Comparison of ENCODE assay signal across 8 cellular contexts in the genomic region with DNA sequence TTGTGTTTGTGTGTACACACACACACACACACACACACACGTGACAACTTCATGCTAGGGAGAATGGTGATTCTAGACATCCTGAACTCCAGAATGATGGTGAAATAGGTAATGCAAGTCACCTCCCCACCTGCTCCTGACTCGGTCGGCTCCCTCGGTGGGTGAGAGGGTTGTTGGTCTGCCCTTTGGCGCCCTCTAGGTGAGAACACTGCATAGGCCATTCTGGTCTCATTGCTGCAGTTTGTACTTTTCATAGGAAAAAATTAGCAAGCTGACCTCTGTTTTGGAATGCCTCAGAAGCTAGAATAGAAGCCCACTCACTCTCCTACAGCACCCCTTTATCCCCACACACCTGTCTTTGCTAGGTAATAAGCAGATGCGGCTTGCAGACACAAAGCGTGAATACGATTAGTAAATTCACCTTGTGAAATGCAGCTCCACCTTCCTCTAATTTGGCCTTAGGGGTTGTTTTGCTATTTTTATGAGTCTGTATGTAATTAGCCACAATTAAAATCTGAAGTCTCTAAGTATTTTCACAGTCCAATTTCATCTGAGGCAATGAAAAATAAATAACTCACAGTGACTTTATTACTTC.
DNase-seq lines count a peak whose midpoint lies in the region; ATAC-seq and TF ChIP-seq lines count a peak whose summit lies in the region.

No MANE protein-coding gene starts in this region.

- no peaks in the 10 kb centered on the region for H3K4me1 ChIP-seq in thoracic aorta (ENCODE audit: control insufficient read depth in 1 of 2, low read depth in 2 of 2)

- CTCF ChIA-PET in CD4-positive, alpha-beta T cell (lab: Charles Lee): no interaction called here
- CTCF ChIA-PET in activated CD4-positive, alpha-beta memory T cell treated with anti-CD3 and anti-CD28 coated beads for 36 hours (lab: Charles Lee): interaction anchor here (0.6 to 2.5 kb wide), 10 partner anchors 13 to 426 kb away, joined by 3 to 13 read pairs (median 3); no protein-coding TSS in a partner anchor

- H3K27ac ChIP-seq in CD4-positive, alpha-beta T cell (ENCODE audit: low read depth, low read length): no peak overlapping the region
- H3K27ac ChIP-seq in thoracic aorta: no peak overlapping the region

- H3K9me3 Mint-ChIP-seq in CD4-positive, alpha-beta T cell: no peaks in the 10 kb centered on the region
- H3K9me3 Mint-ChIP-seq in activated CD4-positive, alpha-beta memory T cell treated with anti-CD3 and anti-CD28 coated beads for 36 hours: no peaks in the 10 kb centered on the region
- no peaks in the 10 kb centered on the region for H3K9me3 Mint-ChIP-seq in naive thymus-derived CD8-positive, alpha-beta T cell

- peak; percentile 41 for ATAC-seq in CD4-positive, alpha-beta T cell (ENCODE audit: poor library complexity)
- peak; percentile 70 for ATAC-seq in HG02885 (IDR thresholded peaks at IDR 0.05; ENCODE audit: poor library complexity, unreplicated experiment)
- ATAC-seq in naive thymus-derived CD8-positive, alpha-beta T cell: peak; percentile 46 to 63
- ATAC-seq in thoracic aorta (ENCODE audit: insufficient number of reproducible peaks, low FRiP score, low read depth): no peak

- POLR2A ChIA-PET in CD4-positive, alpha-beta T cell (lab: Charles Lee): no interaction called here
- POLR2A ChIA-PET in activated CD4-positive, alpha-beta memory T cell treated with anti-CD3 and anti-CD28 coated beads for 36 hours (lab: Charles Lee): no interaction called here
- POLR2A ChIA-PET in naive thymus-derived CD8-positive, alpha-beta T cell (lab: Charles Lee): no interaction called here

- H3K4me1 Mint-ChIP-seq in CD4-positive, alpha-beta T cell (ENCODE audit: low read depth): no peaks in the 10 kb centered on the region
- H3K4me1 Mint-ChIP-seq in activated CD4-positive, alpha-beta memory T cell treated with anti-CD3 and anti-CD28 coated beads for 36 hours (ENCODE audit: low read depth): no peaks in the 10 kb centered on the region
- no peaks in the 10 kb centered on the region for H3K4me1 Mint-ChIP-seq in naive thymus-derived CD8-positive, alpha-beta T cell

- H3K4me3 Mint-ChIP-seq in CD4-positive, alpha-beta T cell: no peak overlapping the region
- no peak overlapping the region for H3K4me3 Mint-ChIP-seq in activated CD4-positive, alpha-beta memory T cell treated with anti-CD3 and anti-CD28 coated beads for 36 hours
- H3K4me3 Mint-ChIP-seq in naive thymus-derived CD8-positive, alpha-beta T cell: no peak overlapping the region

- no peaks in the 10 kb centered on the region for H3K36me3 Mint-ChIP-seq in CD4-positive, alpha-beta T cell (ENCODE audit: low read depth)
- no peaks in the 10 kb centered on the region for H3K36me3 Mint-ChIP-seq in activated CD4-positive, alpha-beta memory T cell treated with anti-CD3 and anti-CD28 coated beads for 36 hours
- no peaks in the 10 kb centered on the region for H3K36me3 Mint-ChIP-seq in naive thymus-derived CD8-positive, alpha-beta T cell

- peaks cover 39% of the 10 kb centered on the region for H3K27me3 Mint-ChIP-seq in CD4-positive, alpha-beta T cell
- H3K27me3 Mint-ChIP-seq in activated CD4-positive, alpha-beta memory T cell treated with anti-CD3 and anti-CD28 coated beads for 36 hours: peaks cover 2% of the 10 kb centered on the region
- peaks cover 10 to 54% (median 23%) of the 10 kb centered on the region in 5 donors for H3K27me3 Mint-ChIP-seq in naive thymus-derived CD8-positive, alpha-beta T cell

- H3K4me3 ChIP-seq in epithelial cell of proximal tubule (ENCODE audit: low read depth, low read length) (no peak overlapping the region), thoracic aorta (no peak overlapping the region)

- DNase-seq in CD4-positive, alpha-beta T cell: peak; percentile 2 to 44 (median 18)
- DNase-seq in NCI-H526 (lab: John Stamatoyannopoulos, UW) (peak; percentile 22 to 84), epithelial cell of proximal tubule (ENCODE audit: low read depth) (peak; percentile 7), thoracic aorta (ENCODE audit: low spot score) (no peak)
- peak; percentile 66 for DNase-seq in activated CD4-positive, alpha-beta memory T cell treated with anti-CD3 and anti-CD28 coated beads for 36 hours
- DNase-seq in naive thymus-derived CD8-positive, alpha-beta T cell: peak in 8 of 10 donors; percentile 3 to 65 (median 22)
- no peak for DNase-seq in central memory CD4-positive, alpha-beta T cell

- intact Hi-C loops in CD4-positive, alpha-beta T cell (cut with DNase I, micrococcal nuclease): no loop called here
- intact Hi-C loops in activated CD4-positive, alpha-beta memory T cell treated with anti-CD3 and anti-CD28 coated beads for 36 hours (cut with micrococcal nuclease): loop anchor here (5.0 kb wide), 1 partner anchor 414 kb away; no protein-coding TSS in a partner anchor

- H3K9me3 ChIP-seq in CD4-positive, alpha-beta T cell (ENCODE audit: control insufficient read depth, low read length): no peaks in the 10 kb centered on the region
- H3K9me3 ChIP-seq in thoracic aorta: no peaks in the 10 kb centered on the region

- H3K36me3 ChIP-seq in thoracic aorta: no peaks in the 10 kb centered on the region

- H3K27ac Mint-ChIP-seq in CD4-positive, alpha-beta T cell: no peak overlapping the region
- no peak overlapping the region for H3K27ac Mint-ChIP-seq in activated CD4-positive, alpha-beta memory T cell treated with anti-CD3 and anti-CD28 coated beads for 36 hours
- no peak overlapping the region for H3K27ac Mint-ChIP-seq in naive thymus-derived CD8-positive, alpha-beta T cell

- TF ChIP-seq CTCF in CD4-positive, alpha-beta T cell (IDR thresholded peaks at IDR 0.05): peak; percentile 51
- TF ChIP-seq CTCF in epithelial cell of proximal tubule (conservative IDR thresholded peaks at IDR 0.05; ENCODE audit: low read depth, low read length) (peak; percentile 93), thoracic aorta (IDR thresholded peaks at IDR 0.05) (peak; percentile 78)

- peaks cover 4% of the 10 kb centered on the region for H3K27me3 ChIP-seq in CD4-positive, alpha-beta T cell (ENCODE audit: control insufficient read depth, insufficient read depth, low read length)
- no peaks in the 10 kb centered on the region for H3K27me3 ChIP-seq in thoracic aorta (replicated peaks; ENCODE audit: insufficient read depth)

Comparison
In these comparisons a context has a peak if more than half of its experiments do, and no peak if none do; other contexts are left out.
1. DNase-seq: peak in CD4-positive, alpha-beta T cell (10 of 10), NCI-H526 (2 of 2), activated CD4-positive, alpha-beta memory T cell treated with anti-CD3 and anti-CD28 coated beads for 36 hours (single experiment), epithelial cell of proximal tubule (single experiment) and naive thymus-derived CD8-positive, alpha-beta T cell (8 of 10); none in thoracic aorta (single experiment) and central memory CD4-positive, alpha-beta T cell (single experiment).
2. Peak in every context shown above with its lines, with median percentiles within 50 percentile points of each other: CTCF ChIP-seq.